ENCODE assay signal across 1 cellular context in the genomic region with DNA sequence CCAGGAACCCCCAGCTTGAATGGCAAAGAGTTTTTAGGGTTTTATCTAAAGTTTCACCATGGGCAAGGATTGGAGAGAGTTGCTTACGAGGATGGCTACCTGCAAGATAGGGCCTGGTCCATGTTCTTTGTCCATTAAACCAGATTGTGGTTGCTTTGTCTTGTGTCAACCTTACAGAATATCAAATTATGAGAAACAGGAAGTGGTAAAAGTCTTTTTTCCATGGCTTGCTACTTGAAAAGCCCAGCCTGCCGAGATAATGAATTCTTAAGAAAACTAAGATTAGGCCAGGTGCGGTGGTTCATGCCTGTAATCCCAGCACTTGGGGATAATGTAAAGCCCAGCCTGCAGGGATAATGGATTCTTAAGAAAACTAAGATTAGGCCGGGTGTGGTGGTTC.
TF ChIP-seq lines count a peak whose summit lies in the region.

No MANE protein-coding gene starts in this region.

TF ChIP-seq in SK-N-SH, 30 proteins besides CTCF, POLR2A, EP300 and RAD21 (continued from another document):
- TF ChIP-seq, protein P1, sequence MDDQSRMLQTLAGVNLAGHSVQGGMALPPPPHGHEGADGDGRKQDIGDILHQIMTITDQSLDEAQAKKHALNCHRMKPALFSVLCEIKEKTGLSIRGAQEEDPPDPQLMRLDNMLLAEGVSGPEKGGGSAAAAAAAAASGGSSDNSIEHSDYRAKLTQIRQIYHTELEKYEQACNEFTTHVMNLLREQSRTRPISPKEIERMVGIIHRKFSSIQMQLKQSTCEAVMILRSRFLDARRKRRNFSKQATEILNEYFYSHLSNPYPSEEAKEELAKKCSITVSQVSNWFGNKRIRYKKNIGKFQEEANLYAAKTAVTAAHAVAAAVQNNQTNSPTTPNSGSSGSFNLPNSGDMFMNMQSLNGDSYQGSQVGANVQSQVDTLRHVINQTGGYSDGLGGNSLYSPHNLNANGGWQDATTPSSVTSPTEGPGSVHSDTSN (IDR thresholded peaks at IDR 0.05) = no peak
- TF ChIP-seq, protein P2, sequence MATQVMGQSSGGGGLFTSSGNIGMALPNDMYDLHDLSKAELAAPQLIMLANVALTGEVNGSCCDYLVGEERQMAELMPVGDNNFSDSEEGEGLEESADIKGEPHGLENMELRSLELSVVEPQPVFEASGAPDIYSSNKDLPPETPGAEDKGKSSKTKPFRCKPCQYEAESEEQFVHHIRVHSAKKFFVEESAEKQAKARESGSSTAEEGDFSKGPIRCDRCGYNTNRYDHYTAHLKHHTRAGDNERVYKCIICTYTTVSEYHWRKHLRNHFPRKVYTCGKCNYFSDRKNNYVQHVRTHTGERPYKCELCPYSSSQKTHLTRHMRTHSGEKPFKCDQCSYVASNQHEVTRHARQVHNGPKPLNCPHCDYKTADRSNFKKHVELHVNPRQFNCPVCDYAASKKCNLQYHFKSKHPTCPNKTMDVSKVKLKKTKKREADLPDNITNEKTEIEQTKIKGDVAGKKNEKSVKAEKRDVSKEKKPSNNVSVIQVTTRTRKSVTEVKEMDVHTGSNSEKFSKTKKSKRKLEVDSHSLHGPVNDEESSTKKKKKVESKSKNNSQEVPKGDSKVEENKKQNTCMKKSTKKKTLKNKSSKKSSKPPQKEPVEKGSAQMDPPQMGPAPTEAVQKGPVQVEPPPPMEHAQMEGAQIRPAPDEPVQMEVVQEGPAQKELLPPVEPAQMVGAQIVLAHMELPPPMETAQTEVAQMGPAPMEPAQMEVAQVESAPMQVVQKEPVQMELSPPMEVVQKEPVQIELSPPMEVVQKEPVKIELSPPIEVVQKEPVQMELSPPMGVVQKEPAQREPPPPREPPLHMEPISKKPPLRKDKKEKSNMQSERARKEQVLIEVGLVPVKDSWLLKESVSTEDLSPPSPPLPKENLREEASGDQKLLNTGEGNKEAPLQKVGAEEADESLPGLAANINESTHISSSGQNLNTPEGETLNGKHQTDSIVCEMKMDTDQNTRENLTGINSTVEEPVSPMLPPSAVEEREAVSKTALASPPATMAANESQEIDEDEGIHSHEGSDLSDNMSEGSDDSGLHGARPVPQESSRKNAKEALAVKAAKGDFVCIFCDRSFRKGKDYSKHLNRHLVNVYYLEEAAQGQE (IDR thresholded peaks at IDR 0.05; ENCODE audit: low read depth, low read length) = no peak
- TF ChIP-seq EZH2phosphoT487 (IDR thresholded peaks at IDR 0.05; ENCODE audit: borderline replicate concordance, low read depth) (no peak), SMC3 (IDR thresholded peaks at IDR 0.05; ENCODE audit: low read depth, low read length) (no peak)
